22 cellular contexts compared by ENCODE assay signal in the genomic region with DNA sequence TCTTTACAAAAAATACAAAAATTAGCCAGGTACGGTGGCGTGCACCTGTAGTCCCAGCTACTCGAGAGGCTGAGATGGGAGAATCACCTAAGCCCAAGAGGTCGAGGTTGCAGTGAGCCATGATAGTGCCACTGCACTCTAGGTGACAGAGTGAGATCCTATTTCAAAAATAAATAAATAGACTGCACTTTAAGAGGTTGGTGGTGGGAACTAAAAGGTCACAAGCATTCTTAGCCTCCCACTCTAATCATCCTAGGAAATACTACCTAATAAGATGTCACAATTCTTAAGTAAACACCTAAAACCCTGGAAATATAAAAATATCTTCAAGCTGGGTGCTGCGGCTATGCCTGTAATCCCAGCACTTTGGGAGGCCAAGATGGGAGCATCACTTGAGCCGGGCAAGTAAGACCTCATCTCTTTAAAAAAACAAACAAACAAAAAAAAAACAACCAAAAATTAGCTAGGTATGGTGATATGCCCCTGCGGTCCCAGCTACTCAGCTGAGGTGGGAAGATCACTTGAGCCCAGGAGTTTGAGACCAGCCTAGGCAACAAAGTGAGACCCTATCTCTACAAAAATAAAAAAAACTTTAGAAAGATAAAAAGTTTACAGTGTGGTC. TPM values are rescaled to one million over a fixed set of nuclear protein-coding genes. Genes with fewer than 3 reads are reported as not detected.
DNase-seq lines count a peak whose midpoint lies in the region; ATAC-seq and TF ChIP-seq lines count a peak whose summit lies in the region.
"Had no signal": no experiment of that assay in that cellular context is flagged by ENCODE, and none has a peak within 500 bp of the region (broad histone marks: within the 10 kb centered on the region; RNA-seq: fewer than 3 reads in every experiment).

No MANE protein-coding gene starts in this region.

- H3K9me3 ChIP-seq in CD4-positive, CD25-positive, alpha-beta regulatory T cell (ENCODE audit: control insufficient read depth in 2 of 2, low read length in 2 of 2) = no peaks in the 10 kb centered on the region
- H3K9me3 ChIP-seq: heart right ventricle, left lung, right lobe of liver, stomach had no signal

- peaks cover 16 to 70% (median 40%) of the 10 kb centered on the region in 4 donors for H3K4me1 Mint-ChIP-seq in CD4-positive, CD25-positive, alpha-beta regulatory T cell
- peaks cover 18 to 37% (median 27%) of the 10 kb centered on the region in 3 donors for H3K4me1 Mint-ChIP-seq in IgD-negative memory B cell
- peaks cover 40% of the 10 kb centered on the region for H3K4me1 Mint-ChIP-seq in neural crest cell
- peaks cover 40 to 46% of the 10 kb centered on the region in 2 donors for H3K4me1 Mint-ChIP-seq in immature natural killer cell

- H3K4me1 ChIP-seq in CD4-positive, CD25-positive, alpha-beta regulatory T cell (ENCODE audit: control insufficient read depth, insufficient read depth, low read length, poor library complexity, severe bottlenecking) = peaks cover 35% of the 10 kb centered on the region

- H3K27me3 ChIP-seq in CD4-positive, CD25-positive, alpha-beta regulatory T cell (ENCODE audit: control insufficient read depth, insufficient read depth, low read length) = no peaks in the 10 kb centered on the region
- H3K27me3 ChIP-seq: heart right ventricle, left lung, right lobe of liver, stomach had no signal

- peaks cover 4% of the 10 kb centered on the region for H3K36me3 ChIP-seq in CD4-positive, CD25-positive, alpha-beta regulatory T cell (ENCODE audit: control insufficient read depth, insufficient read depth, low read length)

- no peak for DNase-seq in CD4-positive, CD25-positive, alpha-beta regulatory T cell
- DNase-seq in neural crest cell (ENCODE audit: low read depth, low spot score) = no peak
- DNase-seq in mesenteric fat pad (ENCODE audit: low spot score) = no peak
- DNase-seq in immature natural killer cell = no peak
- DNase-seq: activated CD4-positive, alpha-beta T cell treated with anti-CD3 and anti-CD28 coated beads for 4 hours; activated naive CD8-positive, alpha-beta T cell treated with anti-CD3 and anti-CD28 coated beads, Interleukin-2, amount 50 U/mL, for 24 hours; C1 segment of cervical spinal cord; Calu3; effector CD8-positive, alpha-beta T cell; foreskin fibroblast; HCEC 1CT; heart right ventricle; left lung; NCI-H1092; NCI-H187; NCI-H69; right lobe of liver; stomach; T-helper 2 cell had no signal

- no peak overlapping the region for H3K27ac ChIP-seq in CD4-positive, CD25-positive, alpha-beta regulatory T cell (ENCODE audit: insufficient read depth, low read length, poor library complexity, severe bottlenecking)
- peak overlapping the region; percentile 80 for H3K27ac ChIP-seq in cingulate gyrus (ENCODE audit: low read depth, low read length)
- H3K27ac ChIP-seq: left lung, right lobe of liver had no signal

- no peaks in the 10 kb centered on the region for H3K27me3 Mint-ChIP-seq in CD4-positive, CD25-positive, alpha-beta regulatory T cell
- no peaks in the 10 kb centered on the region for H3K27me3 Mint-ChIP-seq in IgD-negative memory B cell
- no peaks in the 10 kb centered on the region for H3K27me3 Mint-ChIP-seq in neural crest cell (ENCODE audit: low read depth)
- H3K27me3 Mint-ChIP-seq in immature natural killer cell (ENCODE audit: low read depth in 3 of 3) = peaks cover 10 to 18% (median 15%) of the 10 kb centered on the region in 3 donors

- H3K36me3 Mint-ChIP-seq in CD4-positive, CD25-positive, alpha-beta regulatory T cell = peaks cover 13% of the 10 kb centered on the region
- H3K36me3 Mint-ChIP-seq in IgD-negative memory B cell (no peaks in the 10 kb centered on the region), neural crest cell (ENCODE audit: low read depth) (no peaks in the 10 kb centered on the region), immature natural killer cell (peaks cover 0 to 4% (median 3%) of the 10 kb centered on the region in 3 donors)

- H3K27ac Mint-ChIP-seq in CD4-positive, CD25-positive, alpha-beta regulatory T cell = peak overlapping the region; percentile 54 to 88 (median 71)
- peak overlapping the region in 2 of 3 donors; percentile 29 to 53 for H3K27ac Mint-ChIP-seq in IgD-negative memory B cell
- peak overlapping the region; percentile 50 for H3K27ac Mint-ChIP-seq in neural crest cell (ENCODE audit: unreplicated experiment)
- H3K27ac Mint-ChIP-seq in immature natural killer cell = peak overlapping the region in 1 of 6 donors; percentile 26

- H3K4me3 ChIP-seq in CD4-positive, CD25-positive, alpha-beta regulatory T cell (ENCODE audit: low read depth, low read length) = no peak overlapping the region
- H3K4me3 ChIP-seq: heart right ventricle, left lung, right lobe of liver, stomach had no signal

- H3K4me3 Mint-ChIP-seq in CD4-positive, CD25-positive, alpha-beta regulatory T cell = no peak overlapping the region
- H3K4me3 Mint-ChIP-seq in IgD-negative memory B cell (peak overlapping the region in 1 of 4 donors; percentile 8), neural crest cell (peak overlapping the region; percentile 26), immature natural killer cell (no peak overlapping the region)
- H3K4me3 Mint-ChIP-seq: activated naive CD8-positive, alpha-beta T cell treated with anti-CD3 and anti-CD28 coated beads, Interleukin-2, amount 50 U/mL, for 24 hours had no signal

- ATAC-seq in CD4-positive, CD25-positive, alpha-beta regulatory T cell (ENCODE audit: low read depth in 2 of 2) = no peak
- no peak for ATAC-seq in HG03521 (IDR thresholded peaks at IDR 0.05; ENCODE audit: unreplicated experiment)
- ATAC-seq: activated naive CD8-positive, alpha-beta T cell treated with anti-CD3 and anti-CD28 coated beads, Interleukin-2, amount 50 U/mL, for 24 hours; heart right ventricle; left lung; right lobe of liver had no signal

- no peaks in the 10 kb centered on the region for H3K9me3 Mint-ChIP-seq in CD4-positive, CD25-positive, alpha-beta regulatory T cell
- no peaks in the 10 kb centered on the region for H3K9me3 Mint-ChIP-seq in IgD-negative memory B cell
- no peaks in the 10 kb centered on the region for H3K9me3 Mint-ChIP-seq in neural crest cell
- no peaks in the 10 kb centered on the region for H3K9me3 Mint-ChIP-seq in immature natural killer cell
- H3K9me3 Mint-ChIP-seq: activated naive CD8-positive, alpha-beta T cell treated with anti-CD3 and anti-CD28 coated beads, Interleukin-2, amount 50 U/mL, for 24 hours had no signal

- no peak for TF ChIP-seq CTCF in neural crest cell (conservative IDR thresholded peaks at IDR 0.05)

RNA-seq across cellular contexts. Expression of gene DCAF8, which starts 4.1 kb away (rescaled TPM):
- total RNA-seq in CD4-positive, CD25-positive, alpha-beta regulatory T cell = 182 TPM
- 10 to 100 TPM; 50.3 to 74.1 (median 54.9) TPM for polyA plus RNA-seq in CD4-positive, CD25-positive, alpha-beta regulatory T cell
- 57.8 TPM for polyA plus RNA-seq in IgD-negative memory B cell
- total RNA-seq in neural crest cell = 124 and 130 TPM in 2 replicates
- total RNA-seq in mesenteric fat pad = 127 TPM
- 10 to 100 TPM; 42.3 to 62.1 (median 58.1) TPM for polyA plus RNA-seq in immature natural killer cell

RNA-seq across cellular contexts. Expression of gene PEX19, which starts 26.6 kb away (rescaled TPM):
- 44.4 TPM for total RNA-seq in CD4-positive, CD25-positive, alpha-beta regulatory T cell
- polyA plus RNA-seq in CD4-positive, CD25-positive, alpha-beta regulatory T cell = 10 to 100 TPM; 55.6 to 61.5 (median 58.8) TPM
- polyA plus RNA-seq in IgD-negative memory B cell (37.8 TPM), immature natural killer cell (10 to 100 TPM; 62.5 to 71.9 (median 62.6) TPM)
- total RNA-seq in neural crest cell (85.5 and 87.4 TPM in 2 replicates), mesenteric fat pad (144 TPM)

RNA-seq across cellular contexts. Expression of gene PEA15, which starts 53.1 kb away (rescaled TPM):
- total RNA-seq in CD4-positive, CD25-positive, alpha-beta regulatory T cell = 21.5 TPM
- 10 to 100 TPM in 1 of 4 donors, 1 to 10 TPM in 3; 7.5 to 10.2 (median 8.3) TPM for polyA plus RNA-seq in CD4-positive, CD25-positive, alpha-beta regulatory T cell
- 19.4 TPM for polyA plus RNA-seq in IgD-negative memory B cell
- 113 and 117 TPM in 2 replicates for total RNA-seq in neural crest cell
- total RNA-seq in mesenteric fat pad = 486 TPM
- polyA plus RNA-seq in immature natural killer cell = 10 to 100 TPM; 12.8 to 14.2 (median 13.2) TPM
